Comparison of ENCODE assay signal across 6 cellular contexts in the genomic region with DNA sequence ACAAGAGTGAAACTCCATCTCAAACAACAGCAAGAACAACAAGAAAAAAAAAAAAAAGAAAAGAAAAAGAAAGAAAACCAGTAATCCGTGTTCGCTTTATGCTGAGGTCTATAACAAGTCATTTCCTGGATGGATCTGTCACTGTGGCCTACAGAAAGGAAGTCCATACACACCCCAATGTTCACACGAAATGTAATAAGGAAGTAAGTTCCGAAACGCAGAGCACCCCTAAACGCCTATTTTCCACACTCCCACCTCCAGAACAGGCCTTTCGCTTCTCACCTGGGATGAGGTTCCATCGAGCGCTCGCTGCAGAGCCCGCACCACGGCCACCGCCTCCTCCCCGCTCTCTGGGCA. TPM values are rescaled to one million over a fixed set of nuclear protein-coding genes. Genes with fewer than 3 reads are reported as not detected.
DNase-seq lines count a peak whose midpoint lies in the region; ATAC-seq and TF ChIP-seq lines count a peak whose summit lies in the region.

No MANE protein-coding gene starts in this region.

- DNase-seq in OCI-M1 (lab: John Stamatoyannopoulos, UW) (peak; percentile 65), thyroid gland (no peak), amygdala (lab: John Stamatoyannopoulos, UW) (no peak)

- H3K4me1 ChIP-seq in gastroesophageal sphincter (peaks cover 2 to 47% (median 21%) of the 10 kb centered on the region in 3 donors), thyroid gland (peaks cover 18 to 23% of the 10 kb centered on the region in 2 donors)

- H3K4me3 ChIP-seq in gastroesophageal sphincter (peak overlapping the region; percentile 85 to 88), thyroid gland (replicated peaks in 1 of 3) (peak overlapping the region; percentile 44 to 92 (median 84))

- no peaks in the 10 kb centered on the region for H3K27me3 ChIP-seq in gastroesophageal sphincter
- no peaks in the 10 kb centered on the region for H3K27me3 ChIP-seq in thyroid gland

- no peak for TF ChIP-seq EP300 in gastroesophageal sphincter (IDR thresholded peaks at IDR 0.05)

- WGBS in gastroesophageal sphincter (ENCODE audit: low coverage in 1 of 2), 2 donors = 3% methylated on average over 10 of the region's 14 CpGs; no CpG with 5 or more reads in 1 of the 2 donors
- 0 to 2% methylated on average over 14 of the region's 14 CpGs for WGBS in thyroid gland, 2 donors

- H3K9me3 ChIP-seq in gastroesophageal sphincter (peaks cover 0 to 12% (median 0%) of the 10 kb centered on the region in 3 donors), thyroid gland (no peaks in the 10 kb centered on the region)

- TF ChIP-seq CTCF in gastroesophageal sphincter (IDR thresholded peaks at IDR 0.05) (no peak), thyroid gland (IDR thresholded peaks at IDR 0.05) (no peak)

- TF ChIP-seq POLR2A in gastroesophageal sphincter (IDR thresholded peaks at IDR 0.05) (no peak), thyroid gland (IDR thresholded peaks at IDR 0.05) (no peak)

- ATAC-seq in GM21423 (IDR thresholded peaks at IDR 0.05; ENCODE audit: unreplicated experiment) (peak; percentile 12), gastroesophageal sphincter (no peak), GM19455 (IDR thresholded peaks at IDR 0.05; ENCODE audit: unreplicated experiment) (no peak)

- H3K27ac ChIP-seq in gastroesophageal sphincter = peak overlapping the region; percentile 77 to 97 (median 96)
- peak overlapping the region; percentile 69 to 89 (median 89) for H3K27ac ChIP-seq in thyroid gland

- peaks cover 0 to 42% of the 10 kb centered on the region in 2 donors for H3K36me3 ChIP-seq in gastroesophageal sphincter
- peaks cover 18 to 28% of the 10 kb centered on the region in 2 donors for H3K36me3 ChIP-seq in thyroid gland

- intact Hi-C loops in thyroid gland (cut with DNase I) = no loop called here

RNA-seq across cellular contexts. Expression of gene ZNF394, which starts 0.7 kb away (rescaled TPM):
- total RNA-seq in gastroesophageal sphincter (10 to 100 TPM; 29.9 to 54.1 (median 45.1) TPM), thyroid gland (10 to 100 TPM; 39.5 to 61.4 (median 46.1) TPM)

RNA-seq across cellular contexts. Expression of gene ZKSCAN5, which starts 5.1 kb away (rescaled TPM):
- total RNA-seq in gastroesophageal sphincter (10 to 100 TPM in 2 of 4 donors, 1 to 10 TPM in 2; 7.5 to 12.5 (median 10.6) TPM), thyroid gland (10 to 100 TPM in 2 of 4 donors, 1 to 10 TPM in 2; 8.7 to 14.1 (median 9.7) TPM)

RNA-seq across cellular contexts. Expression of gene ZNF789, which starts 26.6 kb away (rescaled TPM):
- 1 to 10 TPM; 1.4 to 4.8 (median 4.6) TPM for total RNA-seq in gastroesophageal sphincter
- total RNA-seq in thyroid gland = 10 to 100 TPM in 3 of 4 donors, 1 to 10 TPM in 1; 9.8 to 14.5 (median 11.4) TPM

RNA-seq across cellular contexts. Expression of gene ATP5MF, which starts 33.4 kb away (rescaled TPM):
- total RNA-seq in gastroesophageal sphincter (100 to 1,000 TPM; 443 to 971 (median 916) TPM), thyroid gland (1,000 to 10,000 TPM in 1 of 4 donors, 100 to 1,000 TPM in 3; 160 to 1,370 (median 678) TPM)

RNA-seq across cellular contexts. Expression of gene FAM200A, which starts 52.6 kb away (rescaled TPM):
- total RNA-seq in gastroesophageal sphincter (1 to 10 TPM; 3.5 to 8.6 (median 4.3) TPM), thyroid gland (10 to 100 TPM in 1 of 4 donors, 1 to 10 TPM in 3; 4.4 to 10.6 (median 7.4) TPM)
